In the genomic region with DNA sequence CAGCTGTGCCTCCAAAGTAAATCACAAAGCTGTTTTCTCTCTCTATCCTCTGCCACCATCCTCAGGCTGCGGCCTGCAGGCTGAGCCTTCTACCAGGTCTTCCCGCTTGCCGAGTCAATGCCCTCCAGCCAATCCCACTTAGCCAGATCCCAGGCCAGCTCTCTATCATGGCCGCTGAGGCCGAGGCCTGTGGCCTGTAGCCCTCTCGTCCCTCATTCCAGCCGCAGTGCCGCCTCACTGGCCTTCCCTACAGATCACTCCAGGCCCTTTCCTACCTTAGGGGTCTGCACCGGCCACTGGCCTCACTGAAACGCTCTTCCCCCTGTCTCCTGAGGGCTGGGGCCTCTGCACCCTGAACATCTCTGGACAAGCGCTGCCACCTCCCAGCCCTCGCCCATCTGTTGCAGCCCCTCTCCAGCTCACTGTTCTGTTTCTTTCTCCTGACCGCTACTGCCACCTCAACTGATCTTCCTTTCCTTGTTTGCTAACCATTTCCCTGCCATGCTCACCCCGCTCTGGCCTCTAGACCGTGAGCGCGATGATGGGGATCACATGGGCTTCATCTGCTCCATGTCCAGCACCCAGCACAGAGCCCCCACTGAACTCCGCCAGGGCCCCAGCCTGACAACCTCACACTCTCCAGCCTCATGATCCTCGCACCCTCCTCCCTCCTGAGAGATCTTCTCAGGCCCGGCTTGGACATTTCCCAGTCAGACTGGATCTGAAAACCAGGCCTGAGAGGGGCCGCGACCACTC, we compare ENCODE assay signal across 15 cellular contexts. TPM values are rescaled to one million over a fixed set of nuclear protein-coding genes. Genes with fewer than 3 reads are reported as not detected.
A peak's percentile ranks its signal among the peaks of the same experiment; 100 is the strongest.
DNase-seq lines count a peak whose midpoint lies in the region; ATAC-seq and TF ChIP-seq lines count a peak whose summit lies in the region.
"Had no signal": no experiment of that assay in that cellular context is flagged by ENCODE, and none has a peak within 500 bp of the region (broad histone marks: within the 10 kb centered on the region; RNA-seq: fewer than 3 reads in every experiment).

No MANE protein-coding gene starts in this region.

- no peak overlapping the region for H3K4me2 ChIP-seq in smooth muscle cell

- H3K27ac ChIP-seq in psoas muscle (peak overlapping the region; percentile 48), smooth muscle cell (ENCODE audit: low read depth) (no peak overlapping the region), Peyer's patch (peak overlapping the region in 1 of 4 donors; percentile 46)

- no peak overlapping the region for H3K4me3 Mint-ChIP-seq in Calu3 (ENCODE audit: low read depth, unreplicated experiment)
- no peak overlapping the region for H3K4me3 Mint-ChIP-seq in activated T-helper 17 cell treated with anti-CD3 and anti-CD28 coated beads, Interleukin-2, amount 50 U/mL, for 72 hours
- H3K4me3 Mint-ChIP-seq: activated CD4-positive, alpha-beta memory T cell treated with anti-CD3 and anti-CD28 coated beads, Interleukin-2, amount 10 ng/mL, durations not matched to agents 7 days and 5 days; B cell had no signal

- H3K9ac ChIP-seq in iPS-15b (ENCODE audit: low read depth, low read length) (peak overlapping the region; percentile 65), smooth muscle cell (ENCODE audit: low read depth) (no peak overlapping the region)

- H3K4me3 ChIP-seq in iPS-15b (ENCODE audit: low read depth, low read length) (no peak overlapping the region), psoas muscle (no peak overlapping the region), smooth muscle cell (no peak overlapping the region), Peyer's patch (no peak overlapping the region)
- H3K4me3 ChIP-seq: SJSA1 had no signal

- DNase-seq in Calu3 (no peak), psoas muscle (no peak), smooth muscle cell (lab: John Stamatoyannopoulos, UW; ENCODE audit: unreplicated experiment) (no peak), DMS153 (lab: John Stamatoyannopoulos, UW) (no peak), Peyer's patch (no peak)
- DNase-seq: activated CD4-positive, alpha-beta memory T cell treated with anti-CD3 and anti-CD28 coated beads, Interleukin-2, amount 10 ng/mL, durations not matched to agents 7 days and 5 days; activated gamma-delta T cell; foreskin melanocyte; NCI-H146; stimulated activated naive CD4-positive, alpha-beta T cell had no signal

- no peaks in the 10 kb centered on the region for H3F3A ChIP-seq in smooth muscle cell (ENCODE audit: low read depth)

- peaks cover 4% of the 10 kb centered on the region for H4K20me1 ChIP-seq in smooth muscle cell (ENCODE audit: low read depth)

- H3K9me3 ChIP-seq in iPS-15b (ENCODE audit: control insufficient read depth, insufficient read depth, low read length) (no peaks in the 10 kb centered on the region), psoas muscle (no peaks in the 10 kb centered on the region), smooth muscle cell (replicated peaks; ENCODE audit: low read depth) (no peaks in the 10 kb centered on the region), Peyer's patch (no peaks in the 10 kb centered on the region)
- H3K9me3 ChIP-seq: SJSA1 had no signal

- H3K36me3 ChIP-seq in iPS-15b (ENCODE audit: control insufficient read depth, insufficient read depth, low read length) = peaks cover 74% of the 10 kb centered on the region
- peaks cover 4 to 76% of the 10 kb centered on the region in 2 donors for H3K36me3 ChIP-seq in psoas muscle (ENCODE audit: insufficient read depth in 1 of 2, low read depth in 1 of 2)
- no peaks in the 10 kb centered on the region for H3K36me3 ChIP-seq in smooth muscle cell (ENCODE audit: low read depth)
- H3K36me3 ChIP-seq in Peyer's patch = peaks cover 0 to 72% (median 0%) of the 10 kb centered on the region in 3 donors

- peaks cover 35% of the 10 kb centered on the region for H3K4me1 Mint-ChIP-seq in Calu3 (ENCODE audit: low read depth, unreplicated experiment)
- peaks cover 18% of the 10 kb centered on the region for H3K4me1 Mint-ChIP-seq in activated T-helper 17 cell treated with anti-CD3 and anti-CD28 coated beads, Interleukin-2, amount 50 U/mL, for 72 hours
- H3K4me1 Mint-ChIP-seq: activated CD4-positive, alpha-beta memory T cell treated with anti-CD3 and anti-CD28 coated beads, Interleukin-2, amount 10 ng/mL, durations not matched to agents 7 days and 5 days; B cell had no signal

- CTCF ChIA-PET in Calu3 (lab: Charles Lee) = interaction anchor here (0.5 kb wide), 1 partner anchor 16 kb away, joined by 3 read pairs; no protein-coding TSS in a partner anchor

- intact Hi-C loops in Calu3 (cut with micrococcal nuclease; ENCODE audit: unreplicated experiment) = no loop called here
- intact Hi-C loops in psoas muscle (cut with DNase I) = no loop called here

- no peak overlapping the region for H2AFZ ChIP-seq in smooth muscle cell (ENCODE audit: low read depth)

- peaks cover 5% of the 10 kb centered on the region for H3K79me2 ChIP-seq in smooth muscle cell (ENCODE audit: low read depth)

- TF ChIP-seq CTCF in Calu3 (IDR thresholded peaks at IDR 0.05; ENCODE audit: unreplicated experiment) (no peak), psoas muscle (IDR thresholded peaks at IDR 0.05) (no peak), smooth muscle cell (IDR thresholded peaks at IDR 0.05; ENCODE audit: borderline replicate concordance, insufficient read depth, poor library complexity, severe bottlenecking) (no peak), Peyer's patch (IDR thresholded peaks at IDR 0.05) (no peak)

- BruUV-seq in Calu3 (replicated peaks; lab: Mats Ljungman, UMichigan) = no TSS peak

- no peaks in the 10 kb centered on the region for H3K9me3 Mint-ChIP-seq in Calu3 (ENCODE audit: low read depth, unreplicated experiment)
- H3K9me3 Mint-ChIP-seq in activated T-helper 17 cell treated with anti-CD3 and anti-CD28 coated beads, Interleukin-2, amount 50 U/mL, for 72 hours = no peaks in the 10 kb centered on the region
- H3K9me3 Mint-ChIP-seq: activated CD4-positive, alpha-beta memory T cell treated with anti-CD3 and anti-CD28 coated beads, Interleukin-2, amount 10 ng/mL, durations not matched to agents 7 days and 5 days had no signal

- peaks cover 86% of the 10 kb centered on the region for H3K36me3 Mint-ChIP-seq in Calu3 (ENCODE audit: insufficient read depth, unreplicated experiment)
- H3K36me3 Mint-ChIP-seq in activated T-helper 17 cell treated with anti-CD3 and anti-CD28 coated beads, Interleukin-2, amount 50 U/mL, for 72 hours (ENCODE audit: low read depth) = peaks cover 77% of the 10 kb centered on the region

- H3K27me3 Mint-ChIP-seq in Calu3 (ENCODE audit: unreplicated experiment) = no peaks in the 10 kb centered on the region
- no peaks in the 10 kb centered on the region for H3K27me3 Mint-ChIP-seq in activated T-helper 17 cell treated with anti-CD3 and anti-CD28 coated beads, Interleukin-2, amount 50 U/mL, for 72 hours
- H3K27me3 Mint-ChIP-seq: activated CD4-positive, alpha-beta memory T cell treated with anti-CD3 and anti-CD28 coated beads, Interleukin-2, amount 10 ng/mL, durations not matched to agents 7 days and 5 days; B cell had no signal

- peaks cover 23% of the 10 kb centered on the region for H3K4me1 ChIP-seq in iPS-15b (ENCODE audit: control insufficient read depth, insufficient read depth, low read length)
- peaks cover 4% of the 10 kb centered on the region for H3K4me1 ChIP-seq in psoas muscle
- peaks cover 7% of the 10 kb centered on the region for H3K4me1 ChIP-seq in smooth muscle cell (ENCODE audit: low read depth)
- peaks cover 0 to 6% (median 0%) of the 10 kb centered on the region in 4 donors for H3K4me1 ChIP-seq in Peyer's patch

- TF ChIP-seq POLR2A in Peyer's patch (IDR thresholded peaks at IDR 0.05) = no peak

- no peaks in the 10 kb centered on the region for H3K27me3 ChIP-seq in iPS-15b (ENCODE audit: control insufficient read depth, insufficient read depth, low read length)
- no peaks in the 10 kb centered on the region for H3K27me3 ChIP-seq in psoas muscle (ENCODE audit: insufficient read depth in 3 of 3, low read length in 2 of 3)
- H3K27me3 ChIP-seq in smooth muscle cell (ENCODE audit: low read depth) = no peaks in the 10 kb centered on the region
- no peaks in the 10 kb centered on the region for H3K27me3 ChIP-seq in Peyer's patch
- H3K27me3 ChIP-seq: SJSA1 had no signal

- no peak for ATAC-seq in activated T-helper 17 cell treated with anti-CD3 and anti-CD28 coated beads, Interleukin-2, amount 50 U/mL, for 72 hours (replicated peaks)
- ATAC-seq in psoas muscle = no peak
- ATAC-seq in GM21423 (IDR thresholded peaks at IDR 0.05; ENCODE audit: unreplicated experiment) = no peak

- H3K27ac Mint-ChIP-seq in Calu3 (ENCODE audit: unreplicated experiment) = peak overlapping the region; percentile 7
- H3K27ac Mint-ChIP-seq in activated T-helper 17 cell treated with anti-CD3 and anti-CD28 coated beads, Interleukin-2, amount 50 U/mL, for 72 hours = peak overlapping the region; percentile 24
- H3K27ac Mint-ChIP-seq: activated CD4-positive, alpha-beta memory T cell treated with anti-CD3 and anti-CD28 coated beads, Interleukin-2, amount 10 ng/mL, durations not matched to agents 7 days and 5 days; B cell had no signal

- 94% methylated on average over 22 of the region's 22 CpGs for WGBS in psoas muscle, 3 donors
- 97% methylated on average over 22 of the region's 22 CpGs for WGBS in smooth muscle cell (ENCODE audit: low lambda C conversion rate)

RNA-seq across cellular contexts. Expression of a gene that starts 8.5 kb away (rescaled TPM):
- total RNA-seq in Calu3 (2022) (84.9 and 99.0 TPM in 2 replicates), psoas muscle (1 to 10 TPM; 5.9 to 9.7 (median 8.4) TPM), smooth muscle cell (31.0 and 38.7 TPM in 2 replicates), Peyer's patch (10 to 100 TPM in 3 of 4 donors, 1 to 10 TPM in 1; 10.0 to 26.1 (median 19.9) TPM)
- 10 to 100 TPM; 15.6 to 26.6 TPM for total RNA-seq in activated T-helper 17 cell treated with anti-CD3 and anti-CD28 coated beads, Interleukin-2, amount 50 U/mL, for 72 hours
- polyA plus RNA-seq in psoas muscle (10 to 100 TPM in 2 of 3 donors, 1 to 10 TPM in 1; 9.5 to 14.7 (median 11.6) TPM), smooth muscle cell (32.6 and 35.6 TPM in 2 replicates)

RNA-seq across cellular contexts. Expression of a gene that starts 8.5 kb away (rescaled TPM):
- total RNA-seq in Calu3 (2022) (42.5 and 43.2 TPM in 2 replicates), psoas muscle (1 to 10 TPM; 4.3 to 9.9 (median 7.3) TPM), smooth muscle cell (14.6 and 19.1 TPM in 2 replicates), Peyer's patch (10 to 100 TPM in 2 of 4 donors, 1 to 10 TPM in 2; 8.2 to 42.9 (median 10.3) TPM)
- 1 to 10 TPM; 1.7 to 2.9 TPM for total RNA-seq in activated T-helper 17 cell treated with anti-CD3 and anti-CD28 coated beads, Interleukin-2, amount 50 U/mL, for 72 hours
- polyA plus RNA-seq in psoas muscle (1 to 10 TPM; 4.9 to 8.8 (median 6.3) TPM), smooth muscle cell (11.2 and 14.5 TPM in 2 replicates)
